ENCODE assay signal across 25 cellular contexts in the genomic region with DNA sequence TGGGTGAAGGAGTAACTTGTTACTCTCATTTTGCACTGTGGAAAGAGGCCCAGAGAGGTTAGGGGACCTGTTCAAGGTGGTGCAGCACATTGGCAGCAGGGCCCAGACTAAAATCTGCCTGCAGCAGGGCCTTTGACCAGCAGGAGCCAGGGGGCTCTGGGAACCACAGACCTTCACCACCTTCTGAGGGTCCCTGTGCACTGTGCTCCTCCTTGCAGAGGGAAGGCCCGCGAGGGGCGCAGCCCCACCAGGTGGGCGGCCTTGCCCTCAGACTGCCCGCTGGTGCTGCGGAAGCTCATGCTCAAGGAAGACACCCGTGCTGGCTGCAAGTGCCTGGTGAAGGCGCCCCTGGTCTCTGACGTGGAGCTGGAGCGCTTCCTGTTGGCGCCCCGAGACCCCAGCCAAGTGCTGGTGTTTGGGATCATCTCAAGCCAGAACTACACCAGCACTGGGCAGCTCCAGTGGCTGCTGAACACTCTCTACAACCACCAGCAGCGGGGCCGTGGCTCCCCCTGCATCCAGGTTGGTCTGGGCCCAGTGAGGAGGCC.
"Had no signal": no experiment of that assay in that cellular context is flagged by ENCODE, and none has a peak within 500 bp of the region (broad histone marks: within the 10 kb centered on the region; RNA-seq: fewer than 3 reads in every experiment).

No MANE protein-coding gene starts in this region.

- H2AFZ ChIP-seq: parathyroid adenoma had no signal

- H3K9ac ChIP-seq: parathyroid adenoma had no signal

- H3K27ac Mint-ChIP-seq: naive thymus-derived CD4-positive, alpha-beta T cell; stimulated activated memory B cell treated with anti-CD40 and anti-IgM and Interleukin-4, amounts not matched to agents 10 μg/mL and 1 μg/mL and 100 μg/mL, for 72 hours had no signal

- H3K4me3 ChIP-seq: gastroesophageal sphincter, heart left ventricle, left lung, right lobe of liver, testis, tibial artery, upper lobe of left lung, uterus had no signal

- H3K27me3 ChIP-seq: foreskin keratinocyte, gastroesophageal sphincter, heart left ventricle, left lung, neutrophil, right lobe of liver, testis, tibial artery, upper lobe of left lung, uterus had no signal

- H3K27ac ChIP-seq: epithelial cell of prostate, foreskin keratinocyte, gastroesophageal sphincter, heart left ventricle, left lung, neutrophil, parathyroid adenoma, right lobe of liver, testis, tibial artery, upper lobe of left lung, uterus had no signal

- H3K4me1 Mint-ChIP-seq: stimulated activated memory B cell treated with anti-CD40 and anti-IgM and Interleukin-4, amounts not matched to agents 10 μg/mL and 1 μg/mL and 100 μg/mL, for 72 hours had no signal

- H3K4me1 ChIP-seq: foreskin keratinocyte, gastroesophageal sphincter, left lung, parathyroid adenoma, right lobe of liver, testis, tibial artery, uterus had no signal

- H3K9me3 ChIP-seq: left lung, neutrophil, right lobe of liver, testis, tibial artery, upper lobe of left lung, uterus had no signal

- DNase-seq: cortex of kidney; foreskin keratinocyte; heart left ventricle; hippocampal formation; left cardiac atrium; left lung; mesenchymal stem cell; midbrain; naive thymus-derived CD4-positive, alpha-beta T cell; right lobe of liver; small intestine; stimulated activated CD4-positive, alpha-beta T cell treated with anti-CD3 and anti-CD28 coated beads, Interleukin-15, amount 100 ng/mL, for 24 hours; stimulated activated CD4-positive, alpha-beta T cell treated with anti-CD3 and anti-CD28 coated beads, Interleukin-4, amount 100 ng/mL, for 24 hours; stimulated activated naive CD8-positive, alpha-beta T cell treated with anti-CD3 and anti-CD28 coated beads, Interleukin-15, Interleukin-2, amounts not matched to agents 100 U/mL and 50 U/mL, for 24 hours; substantia nigra; testis; tibial artery; uterus had no signal

- H3K4me3 Mint-ChIP-seq: naive thymus-derived CD4-positive, alpha-beta T cell; stimulated activated memory B cell treated with anti-CD40 and anti-IgM and Interleukin-4, amounts not matched to agents 10 μg/mL and 1 μg/mL and 100 μg/mL, for 72 hours had no signal

- H3K36me3 ChIP-seq: gastroesophageal sphincter, heart left ventricle, left lung, neutrophil, right lobe of liver, tibial artery, upper lobe of left lung, uterus had no signal

- ATAC-seq: esophagus mucosa; foreskin keratinocyte; gastroesophageal sphincter; left cardiac atrium; left lung; naive thymus-derived CD4-positive, alpha-beta T cell; stimulated activated memory B cell treated with anti-CD40 and anti-IgM and Interleukin-4, amounts not matched to agents 10 μg/mL and 1 μg/mL and 100 μg/mL, for 72 hours; stimulated activated naive CD8-positive, alpha-beta T cell treated with anti-CD3 and anti-CD28 coated beads, Interleukin-15, Interleukin-2, amounts not matched to agents 100 U/mL and 50 U/mL, for 24 hours had no signal

- H3K36me3 Mint-ChIP-seq: stimulated activated memory B cell treated with anti-CD40 and anti-IgM and Interleukin-4, amounts not matched to agents 10 μg/mL and 1 μg/mL and 100 μg/mL, for 72 hours had no signal
